In the genomic region with DNA sequence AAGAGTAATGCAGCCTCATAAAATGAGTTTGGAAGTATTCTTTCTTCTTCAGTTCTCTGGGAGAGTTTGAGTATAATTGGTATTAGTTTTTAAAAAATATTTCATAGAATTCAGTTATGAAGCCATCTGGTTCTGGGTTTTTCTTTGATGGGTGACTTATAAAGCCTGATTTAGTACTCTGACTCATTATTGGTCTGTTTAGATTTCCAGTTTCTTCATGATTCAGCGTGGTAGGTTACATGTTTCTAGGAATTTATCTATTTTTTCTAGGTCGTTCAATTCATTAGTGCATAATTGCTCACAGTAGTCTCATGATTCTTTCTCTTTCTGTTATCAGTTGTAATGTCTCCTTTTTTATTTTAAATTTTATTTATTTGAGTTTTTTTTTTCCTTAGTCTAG, we compare ENCODE assay signal across 15 cellular contexts.
A peak's percentile ranks its signal among the peaks of the same experiment; 100 is the strongest.
DNase-seq lines count a peak whose midpoint lies in the region; ATAC-seq, FAIRE-seq and TF ChIP-seq lines count a peak whose summit lies in the region.
"Had no signal": no experiment of that assay in that cellular context is flagged by ENCODE, and none has a peak within 500 bp of the region (broad histone marks: within the 10 kb centered on the region; RNA-seq: fewer than 3 reads in every experiment).

No MANE protein-coding gene starts in this region.

- intact Hi-C loops in kidney (cut with DNase I) = no loop called here

- no peak for TF ChIP-seq CTCF in AG10803 (conservative IDR thresholded peaks at IDR 0.05; ENCODE audit: low read length)
- TF ChIP-seq CTCF in astrocyte of the spinal cord (IDR thresholded peaks at IDR 0.05; ENCODE audit: low read depth, low read length) = no peak
- no peak for TF ChIP-seq CTCF in kidney (IDR thresholded peaks at IDR 0.05; ENCODE audit: borderline replicate concordance, extremely low read depth, insufficient read depth)

- no peak overlapping the region for H3K9ac ChIP-seq in kidney (ENCODE audit: low read length in 2 of 2)

- no peaks in the 10 kb centered on the region for H3K36me3 ChIP-seq in kidney (ENCODE audit: control insufficient read depth in 1 of 2, insufficient read depth in 2 of 2, low read length in 2 of 2)

- peak; percentile 6 for FAIRE-seq in kidney (lab: Jason Lieb, UNC)

- no peak overlapping the region for H3K4me3 ChIP-seq in AG10803 (ENCODE audit: low read length)
- no peak overlapping the region for H3K4me3 ChIP-seq in astrocyte of the spinal cord (ENCODE audit: low read depth, low read length)
- H3K4me3 ChIP-seq in kidney (ENCODE audit: low read length in 2 of 2) = no peak overlapping the region

- H3K27ac ChIP-seq in kidney (ENCODE audit: low read depth in 2 of 2, low read length in 2 of 2) = no peak overlapping the region
- H3K27ac ChIP-seq: VCaP had no signal

- H3K9me3 ChIP-seq in kidney (ENCODE audit: control insufficient read depth in 1 of 2, low read length in 2 of 2) = no peaks in the 10 kb centered on the region

- DNase-seq in AG10803 (ENCODE audit: low read depth) (peak; percentile 15), astrocyte of the spinal cord (ENCODE audit: low read depth, low spot score) (peak; percentile 75), kidney (no peak), NCI-H187 treated with DMSO at 0.1 percent for 48 hours (lab: John Stamatoyannopoulos, UW) (no peak), SHP77 (lab: John Stamatoyannopoulos, UW) (no peak), mesenteric fat pad (ENCODE audit: low spot score) (no peak)
- DNase-seq: CD4-positive, alpha-beta memory T cell; effector CD4-positive, alpha-beta T cell; MV-4-11; NCI-H446 treated with DMSO at 0.1 percent for 48 hours; stimulated activated CD4-positive, alpha-beta T cell treated with anti-CD3 and anti-CD28 coated beads, Interleukin-1b, Interleukin-23, amount 100 ng/mL, for 48 hours had no signal

- H3K4me1 ChIP-seq in kidney (ENCODE audit: control insufficient read depth in 1 of 2, insufficient read depth in 1 of 2, low read depth in 1 of 2, low read length in 2 of 2) = no peaks in the 10 kb centered on the region

- ATAC-seq in HG03175 (IDR thresholded peaks at IDR 0.05; ENCODE audit: unreplicated experiment) (peak; percentile 57), GM21423 (IDR thresholded peaks at IDR 0.05; ENCODE audit: unreplicated experiment) (no peak)
- ATAC-seq: stimulated activated memory B cell treated with anti-CD40 and anti-IgM and Interleukin-4, amounts not matched to agents 10 μg/mL and 1 μg/mL and 100 μg/mL, for 72 hours had no signal

- in situ Hi-C loops in astrocyte of the spinal cord (cut with HindIII; ENCODE audit: low sequenced_read_pairs) = no loop called here

Comparison
In these comparisons a context has a peak if more than half of its experiments do, and no peak if none do; other contexts are left out.
1. DNase-seq: peak in AG10803 (single experiment) and astrocyte of the spinal cord (single experiment); none in kidney (single experiment), NCI-H187 treated with DMSO at 0.1 percent for 48 hours (single experiment), SHP77 (0 of 2) and mesenteric fat pad (single experiment).